Comparison of ENCODE assay signal across 22 cellular contexts in the genomic region with DNA sequence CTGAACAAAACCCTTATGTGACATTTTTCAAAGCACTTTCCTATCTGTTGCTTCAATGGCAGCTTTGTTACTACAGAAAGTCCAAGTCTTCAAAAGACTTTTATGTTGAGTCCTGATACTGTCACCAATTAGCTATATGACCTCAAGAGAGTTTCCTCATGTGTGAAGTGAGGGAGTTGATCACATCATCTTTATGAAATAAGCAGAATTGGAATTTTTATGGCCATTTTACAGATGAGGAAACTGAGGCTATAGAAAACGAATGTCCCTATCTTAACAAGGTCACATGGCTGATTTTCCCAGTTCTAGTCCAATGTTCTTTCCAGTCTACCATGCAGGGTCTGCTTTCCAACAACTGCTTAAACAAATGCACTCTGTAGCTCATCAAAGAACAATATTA. TPM values are rescaled to one million over a fixed set of nuclear protein-coding genes. Genes with fewer than 3 reads are reported as not detected.
DNase-seq lines count a peak whose midpoint lies in the region; ATAC-seq, FAIRE-seq and TF ChIP-seq lines count a peak whose summit lies in the region.
"Had no signal": no experiment of that assay in that cellular context is flagged by ENCODE, and none has a peak within 500 bp of the region (broad histone marks: within the 10 kb centered on the region; RNA-seq: fewer than 3 reads in every experiment).

No MANE protein-coding gene starts in this region.

- H3K4me3 Mint-ChIP-seq in neural crest cell: peak overlapping the region; percentile 94
- no peak overlapping the region for H3K4me3 Mint-ChIP-seq in stimulated activated effector memory CD8-positive, alpha-beta T cell treated with anti-CD3 and anti-CD28 coated beads, Interleukin-12 subunit alpha, Interleukin-12 subunit beta, amount 100 ng/mL, for 72 hours
- H3K4me3 Mint-ChIP-seq: activated naive CD4-positive, alpha-beta T cell treated with anti-CD3 and anti-CD28 coated beads, Interleukin-2, amount 50 U/mL, for 24 hours; activated T-cell treated with anti-CD3 and anti-CD28 coated beads, Interleukin-2, amount 50 U/mL, for 72 hours; effector memory CD8-positive, alpha-beta T cell; naive thymus-derived CD4-positive, alpha-beta T cell had no signal

- peaks cover 61% of the 10 kb centered on the region for H3K4me1 Mint-ChIP-seq in neural crest cell
- peaks cover 7% of the 10 kb centered on the region for H3K4me1 Mint-ChIP-seq in stimulated activated effector memory CD8-positive, alpha-beta T cell treated with anti-CD3 and anti-CD28 coated beads, Interleukin-12 subunit alpha, Interleukin-12 subunit beta, amount 100 ng/mL, for 72 hours

- H3K27me3 ChIP-seq in AG04450 (ENCODE audit: control insufficient read depth, insufficient read depth, low read length): no peaks in the 10 kb centered on the region
- H3K27me3 ChIP-seq: ascending aorta had no signal

- POLR2A ChIA-PET in AG04450 (lab: Yijun Ruan, JAX): no interaction called here

- TF ChIP-seq POLR2A in GM12891 (IDR thresholded peaks at IDR 0.05; ENCODE audit: low read depth, low read length) (no peak), erythroblast (IDR thresholded peaks at IDR 0.05; ENCODE audit: low read length) (no peak)

- H3K27me3 Mint-ChIP-seq in neural crest cell (ENCODE audit: low read depth): peaks cover 5% of the 10 kb centered on the region

- FAIRE-seq in GM12891 (lab: Jason Lieb, UNC): peak; percentile 87
- FAIRE-seq: G401.6, RCC 7860 had no signal

- H3K27ac Mint-ChIP-seq in neural crest cell (ENCODE audit: unreplicated experiment): peak overlapping the region; percentile 53
- H3K27ac Mint-ChIP-seq in stimulated activated effector memory CD8-positive, alpha-beta T cell treated with anti-CD3 and anti-CD28 coated beads, Interleukin-12 subunit alpha, Interleukin-12 subunit beta, amount 100 ng/mL, for 72 hours: no peak overlapping the region
- H3K27ac Mint-ChIP-seq: activated naive CD4-positive, alpha-beta T cell treated with anti-CD3 and anti-CD28 coated beads, Interleukin-2, amount 50 U/mL, for 24 hours; activated T-cell treated with anti-CD3 and anti-CD28 coated beads, Interleukin-2, amount 50 U/mL, for 72 hours; effector memory CD8-positive, alpha-beta T cell; naive thymus-derived CD4-positive, alpha-beta T cell had no signal

- H3K36me3 Mint-ChIP-seq in neural crest cell (ENCODE audit: low read depth): no peaks in the 10 kb centered on the region
- peaks cover 1% of the 10 kb centered on the region for H3K36me3 Mint-ChIP-seq in stimulated activated effector memory CD8-positive, alpha-beta T cell treated with anti-CD3 and anti-CD28 coated beads, Interleukin-12 subunit alpha, Interleukin-12 subunit beta, amount 100 ng/mL, for 72 hours
- H3K36me3 Mint-ChIP-seq: activated naive CD4-positive, alpha-beta T cell treated with anti-CD3 and anti-CD28 coated beads, Interleukin-2, amount 50 U/mL, for 24 hours had no signal

- ATAC-seq in stimulated activated effector memory CD8-positive, alpha-beta T cell treated with anti-CD3 and anti-CD28 coated beads, Interleukin-12 subunit alpha, Interleukin-12 subunit beta, amount 100 ng/mL, for 72 hours: no peak
- ATAC-seq: activated T-cell treated with anti-CD3 and anti-CD28 coated beads, Interleukin-2, amount 50 U/mL, for 72 hours; effector memory CD8-positive, alpha-beta T cell; naive thymus-derived CD4-positive, alpha-beta T cell; psoas muscle had no signal

- TF ChIP-seq CTCF in AG04450 (IDR thresholded peaks at IDR 0.05; ENCODE audit: low read depth, low read length) (no peak), neural crest cell (conservative IDR thresholded peaks at IDR 0.05) (no peak)

- no peak overlapping the region for H3K27ac ChIP-seq in AG04450 (ENCODE audit: low read depth, low read length)
- H3K27ac ChIP-seq: ascending aorta, psoas muscle had no signal

- no peak for DNase-seq in AG04450 (ENCODE audit: low read depth, low spot score)
- no peak for DNase-seq in GM12891 (ENCODE audit: insufficient read length, low spot score)
- peak; percentile 22 to 27 for DNase-seq in erythroblast (lab: John Stamatoyannopoulos, UW)
- no peak for DNase-seq in neural crest cell (ENCODE audit: low read depth, low spot score)
- no peak for DNase-seq in stimulated activated effector memory CD8-positive, alpha-beta T cell treated with anti-CD3 and anti-CD28 coated beads, Interleukin-12 subunit alpha, Interleukin-12 subunit beta, amount 100 ng/mL, for 72 hours (ENCODE audit: low spot score in 2 of 2)
- no peak for DNase-seq in DMS53 treated with DMSO at 0.1 percent for 48 hours (lab: John Stamatoyannopoulos, UW; ENCODE audit: unreplicated experiment)
- no peak for DNase-seq in AG20443 (ENCODE audit: low spot score)
- DNase-seq: activated CD4-positive, CD25-positive, alpha-beta regulatory T cell treated with anti-CD3 and anti-CD28 coated beads, Interleukin-2, amount 50 U/mL, for 72 hours; activated CD8-positive, alpha-beta memory T cell treated with anti-CD3 and anti-CD28 coated beads for 24 hours; activated T-cell treated with anti-CD3 and anti-CD28 coated beads, Interleukin-2, amount 50 U/mL, for 72 hours; COR-L47; effector memory CD8-positive, alpha-beta T cell; KBM-7; naive thymus-derived CD4-positive, alpha-beta T cell; NCI-H1694 treated with DMSO at 0.1 percent for 48 hours; NCI-H2227 treated with DMSO at 0.1 percent for 48 hours; NK-92 treated with Interleukin-12 subunit alpha and Interleukin-12 subunit beta, amount 100 ng/mL, for 24 hours; psoas muscle had no signal

- no peaks in the 10 kb centered on the region for H3K9me3 ChIP-seq in AG04450 (ENCODE audit: control insufficient read depth, insufficient read depth, low read length)
- H3K9me3 ChIP-seq: ascending aorta, psoas muscle had no signal

- CTCF ChIA-PET in AG04450 (lab: Charles Lee): interaction anchor here (0.6 to 0.7 kb wide), 2 partner anchors 9 to 942 kb away, joined by 3 to 4 read pairs; no protein-coding TSS in a partner anchor

- H3K9me3 Mint-ChIP-seq in neural crest cell: no peaks in the 10 kb centered on the region
- no peaks in the 10 kb centered on the region for H3K9me3 Mint-ChIP-seq in stimulated activated effector memory CD8-positive, alpha-beta T cell treated with anti-CD3 and anti-CD28 coated beads, Interleukin-12 subunit alpha, Interleukin-12 subunit beta, amount 100 ng/mL, for 72 hours
- H3K9me3 Mint-ChIP-seq: activated naive CD4-positive, alpha-beta T cell treated with anti-CD3 and anti-CD28 coated beads, Interleukin-2, amount 50 U/mL, for 24 hours; activated T-cell treated with anti-CD3 and anti-CD28 coated beads, Interleukin-2, amount 50 U/mL, for 72 hours had no signal

- H3K4me3 ChIP-seq in AG04450 (ENCODE audit: low read depth, low read length): peak overlapping the region; percentile 65
- H3K4me3 ChIP-seq: ascending aorta, psoas muscle had no signal

TF ChIP-seq in GM12891, 5 proteins besides CTCF, POLR2A, EP300 and RAD21:
- TF ChIP-seq TAF1 (IDR thresholded peaks at IDR 0.05; ENCODE audit: low read depth, low read length) (no peak), SPI1 (IDR thresholded peaks at IDR 0.05; ENCODE audit: low read depth, low read length) (no peak), PAX5 (IDR thresholded peaks at IDR 0.05; ENCODE audit: insufficient read depth, low read length, severe bottlenecking) (no peak), POU2F2 (IDR thresholded peaks at IDR 0.05; ENCODE audit: low read depth, low read length) (no peak), POLR2AphosphoS5 (IDR thresholded peaks at IDR 0.05; ENCODE audit: low read depth, low read length) (no peak)

RNA-seq across cellular contexts. Expression of a gene that starts 2.6 kb away (rescaled TPM):
- polyA plus RNA-seq in AG04450 (2011; rRNA removed): 151 and 183 TPM in 2 replicates
- polyA minus RNA-seq in AG04450 (2011; rRNA and poly(A)+ RNA removed): 167 and 177 TPM in 2 replicates
- 19.6 TPM for polyA plus RNA-seq in GM12891 (2012; ENCODE audit: low read depth, missing spikeins)
- 74.8 and 76.1 TPM in 2 replicates for total RNA-seq in neural crest cell
- polyA plus RNA-seq: naive thymus-derived CD4-positive, alpha-beta T cell had no signal

Comparison
In these comparisons a context has a peak if more than half of its experiments do, and no peak if none do; other contexts are left out.
1. DNase-seq: peak in erythroblast (2 of 2); none in AG04450 (single experiment), GM12891 (single experiment), neural crest cell (single experiment), stimulated activated effector memory CD8-positive, alpha-beta T cell treated with anti-CD3 and anti-CD28 coated beads, Interleukin-12 subunit alpha, Interleukin-12 subunit beta, amount 100 ng/mL, for 72 hours (0 of 2), DMS53 treated with DMSO at 0.1 percent for 48 hours (single experiment) and AG20443 (single experiment).